Comparison of ENCODE assay signal across 29 cellular contexts in the genomic region with DNA sequence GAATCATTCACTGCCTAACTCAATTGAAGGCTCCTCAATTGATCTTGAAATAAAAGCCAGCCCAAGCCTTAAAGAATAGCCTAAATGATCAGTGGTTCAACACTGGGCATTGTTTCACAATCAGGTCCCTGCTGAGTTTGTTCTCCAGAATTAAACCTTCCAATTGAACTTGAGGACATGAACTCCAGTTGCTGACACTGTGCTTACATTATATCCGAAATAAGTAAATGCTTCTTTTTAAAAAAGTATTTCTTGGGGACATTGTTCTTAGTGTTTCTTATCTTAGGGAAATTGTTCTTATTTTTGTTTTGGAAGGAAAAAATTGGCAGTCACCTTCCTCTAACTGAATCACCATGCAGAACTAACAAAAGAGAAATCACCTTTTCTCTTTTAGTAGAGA.
"Had no signal": no experiment of that assay in that cellular context is flagged by ENCODE, and none has a peak within 500 bp of the region (broad histone marks: within the 10 kb centered on the region; RNA-seq: fewer than 3 reads in every experiment).

No MANE protein-coding gene starts in this region.

- DNase-seq: activated CD4-positive, alpha-beta T cell treated with anti-CD3 and anti-CD28 coated beads, Interleukin-2, amount 10 ng/mL, durations not matched to agents 24 days and 14 days; activated CD4-positive, alpha-beta T cell treated with anti-CD3 and anti-CD28 coated beads, Interleukin-2, amount 50 U/mL, for 4 hours; activated CD8-positive, alpha-beta T cell treated with anti-CD3 and anti-CD28 coated beads for 36 hours; activated gamma-delta T cell; activated naive CD4-positive, alpha-beta T cell treated with Interleukin-2 at 50 U/mL for 16 hours; activated naive CD8-positive, alpha-beta T cell treated with anti-CD3 and anti-CD28 coated beads, Interleukin-2, amount 10 ng/mL, durations not matched to agents 7 days and 5 days; activated T-cell treated with anti-CD3 and anti-CD28 coated beads, Interleukin-2, amount 50 U/mL, for 1 hour; activated T-cell treated with anti-CD3 and anti-CD28 coated beads, Interleukin-2, amount 50 U/mL, for 72 hours; amygdala; Kasumi-1; KG1; MG63; NCI-H1048; NCI-H1105 treated with DMSO at 0.1 percent for 48 hours; NCI-H1436; NCI-H1694; NCI-H2029; NCI-H345; NCI-H524 treated with DMSO at 0.1 percent for 48 hours; NK-92 treated with Interleukin-12 subunit alpha and Interleukin-12 subunit beta, amount 100 ng/mL, for 24 hours; PC-3; Peyer's patch; SHP77; SJCRH30 had no signal

- H3K27ac ChIP-seq: Peyer's patch, RWPE1, SJCRH30, SK-N-MC had no signal

- H3K4me3 ChIP-seq: ascending aorta, MG63, Peyer's patch, SJCRH30, SK-N-MC had no signal

- ATAC-seq: activated CD8-positive, alpha-beta T cell treated with anti-CD3 and anti-CD28 coated beads for 36 hours; activated T-cell treated with anti-CD3 and anti-CD28 coated beads, Interleukin-2, amount 50 U/mL, for 72 hours; activated T-helper 17 cell treated with anti-CD3 and anti-CD28 coated beads, Interleukin-2, amount 50 U/mL, for 72 hours; PC-3 had no signal

- H3K9me3 ChIP-seq: ascending aorta, MG63, Peyer's patch, SJCRH30 had no signal

- H3K4me1 ChIP-seq: Peyer's patch, SJCRH30 had no signal

- H3K27me3 ChIP-seq: ascending aorta, MG63, Peyer's patch, SJCRH30 had no signal

- H3K36me3 ChIP-seq: ascending aorta, MG63, Peyer's patch, SJCRH30 had no signal

- FAIRE-seq: TTC549 had no signal
